Comparison of ENCODE assay signal across 7 cellular contexts in genomic region chr7:70600993-70601392, GRCh38.
"Had no signal": no experiment of that assay in that cellular context is flagged by ENCODE, and none has a peak within 500 bp of the region (broad histone marks: within the 10 kb centered on the region; RNA-seq: fewer than 3 reads in every experiment).

No MANE protein-coding gene starts in this region.

- H3K27ac ChIP-seq: HL-60 had no signal

- H3K4me3 Mint-ChIP-seq: GM23338, H9, HFFc6, IgD-negative memory B cell had no signal

- ATAC-seq: GM23338, HepG2 had no signal

- H3K4me2 ChIP-seq: GM23338 had no signal

- H3K4me3 ChIP-seq: GM23338 had no signal

- H3K27ac Mint-ChIP-seq: GM23338, H9, HFFc6 had no signal

- DNase-seq: H9, HCEC 1CT, HFFc6 had no signal

- H2AFZ ChIP-seq: GM23338 had no signal
